17 cellular contexts compared by ENCODE assay signal in genomic region chr16:68274441-68274840, GRCh38. TPM values are rescaled to one million over a fixed set of nuclear protein-coding genes. Genes with fewer than 3 reads are reported as not detected.
DNase-seq lines count a peak whose midpoint lies in the region; ATAC-seq and TF ChIP-seq lines count a peak whose summit lies in the region.
"Had no signal": no experiment of that assay in that cellular context is flagged by ENCODE, and none has a peak within 500 bp of the region (broad histone marks: within the 10 kb centered on the region; RNA-seq: fewer than 3 reads in every experiment).

No MANE protein-coding gene starts in this region.

- H3K27ac ChIP-seq in RWPE1: peak overlapping the region; percentile 69
- H3K27ac ChIP-seq in left ventricle myocardium inferior (replicated peaks): peak overlapping the region; percentile 99
- peak overlapping the region in 4 of 5 donors; percentile 10 to 67 (median 28) for H3K27ac ChIP-seq in stomach
- H3K27ac ChIP-seq in tibial artery: peak overlapping the region in 1 of 2 donors; percentile 5
- H3K27ac ChIP-seq: brain microvascular endothelial cell, WERI-Rb-1 had no signal

- POLR2A ChIA-PET in RWPE1 (lab: Yijun Ruan, JAX; ENCODE audit: low non-redundant PET): no interaction called here

- H3K9me3 ChIP-seq in left ventricle myocardium inferior (replicated peaks) (no peaks in the 10 kb centered on the region), stomach (no peaks in the 10 kb centered on the region), tibial artery (no peaks in the 10 kb centered on the region)

- DNase-seq in Right ventricle myocardium inferior (ENCODE audit: missing footprints): no peak
- DNase-seq in left cardiac atrium: no peak
- no peak for DNase-seq in RWPE1 (ENCODE audit: low spot score)
- DNase-seq in left ventricle myocardium inferior: no peak
- DNase-seq in stomach: no peak
- DNase-seq in NCI-H1105 treated with DMSO at 0.1 percent for 48 hours (lab: John Stamatoyannopoulos, UW): no peak
- DNase-seq in SW 1271 (lab: John Stamatoyannopoulos, UW): no peak
- DNase-seq in tibial artery: no peak
- DNase-seq: activated T-cell treated with anti-CD3 and anti-CD28 coated beads, Interleukin-2, amount 50 U/mL, for 4 hours; AML-193; brain microvascular endothelial cell; DMS79; HCEC 1CT; NCI-H1048; stimulated activated naive CD4-positive, alpha-beta T cell treated with Interleukin-2 at 50 U/mL for 16 hours; WERI-Rb-1 had no signal

- H3K4me1 ChIP-seq in left ventricle myocardium inferior (peaks cover 94% of the 10 kb centered on the region), stomach (peaks cover 26 to 77% (median 58%) of the 10 kb centered on the region in 4 donors), tibial artery (peaks cover 0 to 29% (median 18%) of the 10 kb centered on the region in 4 donors)

- CTCF ChIA-PET in RWPE1 (lab: Yijun Ruan, JAX): interaction anchor here (0.8 to 1.4 kb wide), 3 partner anchors 10 to 54 kb away, joined by 3 to 5 read pairs (median 3); partner anchors contain the start of gene SLC7A6

- TF ChIP-seq POLR2A in stomach (IDR thresholded peaks at IDR 0.05): no peak

- ATAC-seq in Right ventricle myocardium inferior (peak; percentile 58), left cardiac atrium (no peak)

- H3K27me3 ChIP-seq in left ventricle myocardium inferior (ENCODE audit: low read depth): no peaks in the 10 kb centered on the region
- H3K27me3 ChIP-seq in stomach: no peaks in the 10 kb centered on the region
- no peaks in the 10 kb centered on the region for H3K27me3 ChIP-seq in tibial artery
- H3K27me3 ChIP-seq: brain microvascular endothelial cell had no signal

- 75 to 91% (median 84%) methylated on average over 4 of the region's 4 CpGs for WGBS in stomach, 5 donors

- no peak for TF ChIP-seq CTCF in RWPE1 (conservative IDR thresholded peaks at IDR 0.05; ENCODE audit: low read depth)
- no peak for TF ChIP-seq CTCF in left ventricle myocardium inferior (IDR thresholded peaks at IDR 0.05; ENCODE audit: borderline replicate concordance)
- no peak for TF ChIP-seq CTCF in stomach (IDR thresholded peaks at IDR 0.05)
- no peak for TF ChIP-seq CTCF in tibial artery (IDR thresholded peaks at IDR 0.05)

- no peak for TF ChIP-seq EP300 in stomach (IDR thresholded peaks at IDR 0.05)

- intact Hi-C loops in Right ventricle myocardium inferior (cut with DNase I) (no loop called here), left cardiac atrium (cut with DNase I) (no loop called here), left ventricle myocardium inferior (cut with micrococcal nuclease) (no loop called here), stomach (cut with DNase I; ENCODE audit: low total_unique reads) (no loop called here), tibial artery (cut with DNase I; ENCODE audit: low total_unique reads) (no loop called here)

- H3K36me3 ChIP-seq in left ventricle myocardium inferior (peaks cover 37% of the 10 kb centered on the region), stomach (peaks cover 0 to 30% (median 18%) of the 10 kb centered on the region in 4 donors), tibial artery (peaks cover 10 to 24% (median 19%) of the 10 kb centered on the region in 3 donors)

- H3K4me3 ChIP-seq in left ventricle myocardium inferior (peak overlapping the region; percentile 26), stomach (no peak overlapping the region), tibial artery (no peak overlapping the region)

RNA-seq across cellular contexts. Expression of gene SLC7A6, which starts 10.1 kb away (rescaled TPM):
- total RNA-seq in Right ventricle myocardium inferior (33.7 TPM), left cardiac atrium (10 to 100 TPM; 33.0 to 51.6 TPM), left ventricle myocardium inferior (44.2 TPM), stomach (10 to 100 TPM; 11.9 to 66.1 (median 17.2) TPM)
- 1 to 10 TPM; 2.9 to 6.0 (median 4.2) TPM for polyA plus RNA-seq in stomach

RNA-seq across cellular contexts. Expression of gene PLA2G15, which starts 29.3 kb away (rescaled TPM):
- 43.8 TPM for total RNA-seq in Right ventricle myocardium inferior
- total RNA-seq in left cardiac atrium: 10 to 100 TPM; 20.5 to 27.4 TPM
- 35.5 TPM for total RNA-seq in left ventricle myocardium inferior
- total RNA-seq in stomach: 10 to 100 TPM in 2 of 5 donors, 1 to 10 TPM in 3; 3.5 to 16.5 (median 9.8) TPM
- 1 to 10 TPM; 4.4 to 6.0 (median 5.8) TPM for polyA plus RNA-seq in stomach

RNA-seq across cellular contexts. Expression of gene SLC7A6OS, which starts 36.3 kb away (rescaled TPM):
- total RNA-seq in Right ventricle myocardium inferior: 12.4 TPM
- total RNA-seq in left cardiac atrium: 10 to 100 TPM; 10.2 to 10.7 TPM
- 13.6 TPM for total RNA-seq in left ventricle myocardium inferior
- total RNA-seq in stomach: 10 to 100 TPM; 12.3 to 41.4 (median 16.7) TPM
- 1 to 10 TPM; 4.7 to 5.7 (median 5.7) TPM for polyA plus RNA-seq in stomach

RNA-seq across cellular contexts. Expression of gene PRMT7, which starts 36.4 kb away (rescaled TPM):
- total RNA-seq in Right ventricle myocardium inferior (28.9 TPM), left cardiac atrium (10 to 100 TPM; 24.3 to 24.9 TPM), left ventricle myocardium inferior (25.6 TPM), stomach (10 to 100 TPM; 24.9 to 88.8 (median 48.3) TPM)
- polyA plus RNA-seq in stomach: 10 to 100 TPM; 22.4 to 30.2 (median 28.6) TPM

RNA-seq across cellular contexts. Expression of gene ESRP2, which starts 38.5 kb away (rescaled TPM):
- 0.41 TPM for total RNA-seq in Right ventricle myocardium inferior
- under 1 TPM; 0.32 to 0.42 TPM for total RNA-seq in left cardiac atrium
- total RNA-seq in left ventricle myocardium inferior: 0.14 TPM
- total RNA-seq in stomach: 100 to 1,000 TPM in 1 of 5 donors, 10 to 100 TPM in 4; 19.8 to 184 (median 76.3) TPM
- 10 to 100 TPM; 21.5 to 36.9 (median 31.2) TPM for polyA plus RNA-seq in stomach
- total RNA-seq: SK-MEL-5 had no signal
